In genomic region chr11:1830119-1830499, GRCh38 we compare ENCODE assay signal across 18 cellular contexts. TPM values are rescaled to one million over a fixed set of nuclear protein-coding genes. Genes with fewer than 3 reads are reported as not detected.
A peak's percentile ranks its signal among the peaks of the same experiment; 100 is the strongest.
DNase-seq lines count a peak whose midpoint lies in the region; ATAC-seq and TF ChIP-seq lines count a peak whose summit lies in the region.
"Had no signal": no experiment of that assay in that cellular context is flagged by ENCODE, and none has a peak within 500 bp of the region (broad histone marks: within the 10 kb centered on the region; RNA-seq: fewer than 3 reads in every experiment).

No MANE protein-coding gene starts in this region.

- no peaks in the 10 kb centered on the region for H3K36me3 Mint-ChIP-seq in WTC11
- H3K36me3 Mint-ChIP-seq: activated CD8-positive, alpha-beta memory T cell treated with anti-CD3 and anti-CD28 coated beads, Interleukin-2, amount 10 ng/mL, durations not matched to agents 7 days and 5 days; CD8-positive, alpha-beta memory T cell had no signal

- no peaks in the 10 kb centered on the region for H3K79me2 ChIP-seq in smooth muscle cell (ENCODE audit: low read depth)

- WGBS in esophagus squamous epithelium, 2 donors: 26 to 27% methylated on average over 9 of the region's 9 CpGs
- 41% methylated on average over 9 of the region's 9 CpGs for WGBS in smooth muscle cell (ENCODE audit: low lambda C conversion rate)
- 67 to 72% methylated on average over 4 to 9 of the region's 9 CpGs for WGBS in testis, 2 donors

- TF ChIP-seq CTCF in RWPE1 (conservative IDR thresholded peaks at IDR 0.05; ENCODE audit: low read depth) (no peak), esophagus squamous epithelium (IDR thresholded peaks at IDR 0.05) (no peak), smooth muscle cell (IDR thresholded peaks at IDR 0.05; ENCODE audit: borderline replicate concordance, insufficient read depth, poor library complexity, severe bottlenecking) (no peak), WTC11 (IDR thresholded peaks at IDR 0.05) (no peak), testis (IDR thresholded peaks at IDR 0.05) (no peak)

- H3K4me1 ChIP-seq in esophagus squamous epithelium (peaks cover 26 to 98% (median 50%) of the 10 kb centered on the region in 3 donors), smooth muscle cell (ENCODE audit: low read depth) (peaks cover 12% of the 10 kb centered on the region), testis (peaks cover 18% of the 10 kb centered on the region)

- CTCF ChIA-PET in RWPE1 (lab: Yijun Ruan, JAX): interaction anchor here (0.6 to 6.0 kb wide), 3 partner anchors 77 to 177 kb away, joined by 3 to 85 read pairs (median 3); no protein-coding TSS in a partner anchor
- CTCF ChIA-PET in WTC11 (lab: Charles Lee): interaction anchor here (0.8 to 7.8 kb wide), 4 partner anchors 137 to 320 kb away, joined by 3 to 271 read pairs (median 60); no protein-coding TSS in a partner anchor

- H3K9ac ChIP-seq in smooth muscle cell (ENCODE audit: low read depth): no peak overlapping the region

- no peaks in the 10 kb centered on the region for H3K9me3 ChIP-seq in esophagus squamous epithelium
- no peaks in the 10 kb centered on the region for H3K9me3 ChIP-seq in smooth muscle cell (replicated peaks; ENCODE audit: low read depth)
- no peaks in the 10 kb centered on the region for H3K9me3 ChIP-seq in testis

- H3K27me3 ChIP-seq in esophagus squamous epithelium (peaks cover 0 to 49% (median 0%) of the 10 kb centered on the region in 4 donors), smooth muscle cell (ENCODE audit: low read depth) (no peaks in the 10 kb centered on the region), testis (no peaks in the 10 kb centered on the region)

- peaks cover 5% of the 10 kb centered on the region for H3K27me3 Mint-ChIP-seq in WTC11 (ENCODE audit: low read depth)

- no peaks in the 10 kb centered on the region for H4K20me1 ChIP-seq in smooth muscle cell (ENCODE audit: low read depth)

- POLR2A ChIA-PET in RWPE1 (lab: Yijun Ruan, JAX; ENCODE audit: low non-redundant PET): interaction anchor here (1.0 to 2.6 kb wide), 2 partner anchors 66 to 68 kb away, joined by 3 to 7 read pairs; partner anchors contain the start of gene CTSD
- POLR2A ChIA-PET in WTC11 (lab: Charles Lee): no interaction called here

- peak overlapping the region; percentile 22 for H3K4me2 ChIP-seq in smooth muscle cell
- H3K4me2 ChIP-seq: GM23338 had no signal

- peaks cover 4% of the 10 kb centered on the region; the same call in 1 of the 2 replicates for H3K4me1 Mint-ChIP-seq in WTC11

- no peaks in the 10 kb centered on the region for H3K9me3 Mint-ChIP-seq in WTC11
- H3K9me3 Mint-ChIP-seq: CD8-positive, alpha-beta memory T cell; GM23338 had no signal

- H3K27ac ChIP-seq in RWPE1 (peak overlapping the region; percentile 97), esophagus squamous epithelium (peak overlapping the region; percentile 47 to 94 (median 76)), smooth muscle cell (ENCODE audit: low read depth) (peak overlapping the region; percentile 44), testis (no peak overlapping the region)

- no peak overlapping the region for H3K27ac Mint-ChIP-seq in WTC11
- H3K27ac Mint-ChIP-seq: activated CD8-positive, alpha-beta memory T cell treated with anti-CD3 and anti-CD28 coated beads, Interleukin-2, amount 10 ng/mL, durations not matched to agents 7 days and 5 days; CD8-positive, alpha-beta memory T cell; GM23338 had no signal

- H3K36me3 ChIP-seq in esophagus squamous epithelium (no peaks in the 10 kb centered on the region), smooth muscle cell (ENCODE audit: low read depth) (no peaks in the 10 kb centered on the region), testis (ENCODE audit: low read depth, missing control alignments) (no peaks in the 10 kb centered on the region)

- intact Hi-C loops in esophagus squamous epithelium (cut with DNase I): loop anchor here (5.0 kb wide), 2 partner anchors 68 to 138 kb away; partner anchors contain the start of gene CTSD
- intact Hi-C loops in testis (cut with DNase I; ENCODE audit: low total_unique reads): loop anchor here (5.0 to 10.0 kb wide), 3 partner anchors 138 to 325 kb away; no protein-coding TSS in a partner anchor

- no peak overlapping the region for H2AFZ ChIP-seq in smooth muscle cell (ENCODE audit: low read depth)
- H2AFZ ChIP-seq: GM23338 had no signal

- DNase-seq in H4 (ENCODE audit: low spot score): peak; percentile 70
- DNase-seq in RWPE1 (ENCODE audit: low spot score): peak; percentile 25
- no peak for DNase-seq in esophagus squamous epithelium (lab: John Stamatoyannopoulos, UW)
- DNase-seq in smooth muscle cell (lab: John Stamatoyannopoulos, UW; ENCODE audit: unreplicated experiment): no peak
- no peak for DNase-seq in stimulated activated CD4-positive, alpha-beta T cell treated with anti-CD3 and anti-CD28 coated beads, Interleukin-4, amount 100 ng/mL, for 24 hours
- DNase-seq in WTC11 (ENCODE audit: low spot score): no peak
- DNase-seq in testis: no peak
- DNase-seq: activated CD8-positive, alpha-beta memory T cell treated with anti-CD3 and anti-CD28 coated beads, Interleukin-2, amount 10 ng/mL, durations not matched to agents 7 days and 5 days; activated naive CD4-positive, alpha-beta T cell treated with anti-CD3 and anti-CD28 coated beads, Interleukin-2, amount 50 U/mL, for 16 hours; CD8-positive, alpha-beta memory T cell; cerebellar nuclear complex; NCI-H2081 treated with DMSO at 0.1 percent for 48 hours; stimulated activated CD4-positive, alpha-beta T cell treated with anti-CD3 and anti-CD28 coated beads, Interleukin-2, amount 100 ng/mL, for 48 hours had no signal

- H3F3A ChIP-seq in smooth muscle cell (ENCODE audit: low read depth): no peaks in the 10 kb centered on the region

- no peak for ATAC-seq in HG02970 (IDR thresholded peaks at IDR 0.05; ENCODE audit: low FRiP score, unreplicated experiment)
- no peak for ATAC-seq in WTC11
- ATAC-seq: activated CD8-positive, alpha-beta memory T cell treated with anti-CD3 and anti-CD28 coated beads, Interleukin-2, amount 10 ng/mL, durations not matched to agents 7 days and 5 days; GM23338 had no signal

- TF ChIP-seq POLR2A in esophagus squamous epithelium (IDR thresholded peaks at IDR 0.05): no peak
- no peak for TF ChIP-seq POLR2A in testis (IDR thresholded peaks at IDR 0.05)

- no peak overlapping the region for H3K4me3 Mint-ChIP-seq in WTC11
- H3K4me3 Mint-ChIP-seq: activated CD8-positive, alpha-beta memory T cell treated with anti-CD3 and anti-CD28 coated beads, Interleukin-2, amount 10 ng/mL, durations not matched to agents 7 days and 5 days; CD8-positive, alpha-beta memory T cell; GM23338 had no signal

- H3K4me3 ChIP-seq in esophagus squamous epithelium: no peak overlapping the region
- no peak overlapping the region for H3K4me3 ChIP-seq in smooth muscle cell
- no peak overlapping the region for H3K4me3 ChIP-seq in testis
- H3K4me3 ChIP-seq: GM23338 had no signal

TF ChIP-seq in WTC11, 78 proteins besides CTCF, POLR2A, EP300 and RAD21 (continues in another document):
- TF ChIP-seq NFYB (CRISPR knock-in tag; conservative IDR thresholded peaks at IDR 0.05; ENCODE audit: low read depth): no peak
- TF ChIP-seq E2F1 (CRISPR knock-in tag; IDR thresholded peaks at IDR 0.05): no peak
- no peak for TF ChIP-seq CDX4 (CRISPR knock-in tag; IDR thresholded peaks at IDR 0.05; ENCODE audit: borderline replicate concordance)
- no peak for TF ChIP-seq MYBL2 (CRISPR knock-in tag; IDR thresholded peaks at IDR 0.05)
- no peak for TF ChIP-seq EMX1 (CRISPR knock-in tag; IDR thresholded peaks at IDR 0.05)

RNA-seq across cellular contexts. Expression of gene SYT8, which starts 4.7 kb away (rescaled TPM):
- not detected in 2 replicates for total RNA-seq in H4 (2014; rRNA removed; shearing (Covaris generic))
- 100 to 1,000 TPM in 1 of 4 donors, 10 to 100 TPM in 3; 28.7 to 110 (median 69.3) TPM for total RNA-seq in esophagus squamous epithelium
- total RNA-seq in smooth muscle cell: 0.13 TPM in 1 of 2 replicates, not detected in the other
- 1.4 and 2.0 TPM in 2 replicates for polyA plus RNA-seq in smooth muscle cell
- total RNA-seq in WTC11 (2021): 0.37 TPM in 1 of 3 replicates, not detected in the others
- 1 to 10 TPM; 1.7 to 2.7 TPM for total RNA-seq in testis
- 0.98 TPM for polyA plus RNA-seq in testis (ENCODE audit: insufficient read depth, low read depth, low replicate concordance)
- total RNA-seq: activated CD8-positive, alpha-beta memory T cell treated with anti-CD3 and anti-CD28 coated beads, Interleukin-2, amount 10 ng/mL, durations not matched to agents 7 days and 5 days; CD8-positive, alpha-beta memory T cell; endothelial cell of umbilical vein; GM23338 had no signal
- polyA plus RNA-seq: CD8-positive, alpha-beta memory T cell; endothelial cell of umbilical vein; GM23338 had no signal

RNA-seq across cellular contexts. Expression of gene TNNI2, which starts 8.7 kb away (rescaled TPM):
- not detected in 2 replicates for total RNA-seq in H4 (2014; rRNA removed; shearing (Covaris generic))
- total RNA-seq in esophagus squamous epithelium (10 to 100 TPM in 3 of 4 donors, not detected in 1; 14.7 to 23.8 (median 15.0) TPM), smooth muscle cell (0.94 TPM in 1 of 2 replicates, not detected in the other), WTC11 (2021) (0.41 TPM in 1 of 3 replicates, not detected in the others), testis (not detected)
- polyA plus RNA-seq in smooth muscle cell (0.74 and 1.2 TPM in 2 replicates), testis (ENCODE audit: insufficient read depth, low read depth, low replicate concordance) (8.6 TPM)
- total RNA-seq: endothelial cell of umbilical vein, GM23338, kidney epithelial cell, renal cortical epithelial cell had no signal
- polyA plus RNA-seq: CD8-positive, alpha-beta memory T cell; endothelial cell of umbilical vein; GM23338 had no signal

RNA-seq across cellular contexts. Expression of gene LSP1, which starts 22.8 kb away (rescaled TPM):
- 3.3 TPM in 2 replicates for total RNA-seq in H4 (2014; rRNA removed; shearing (Covaris generic))
- total RNA-seq in esophagus squamous epithelium: 10 to 100 TPM; 23.3 to 75.9 (median 46.4) TPM
- 1.7 and 2.1 TPM in 2 replicates for total RNA-seq in smooth muscle cell
- 8.7 and 13.7 TPM in 2 replicates for polyA plus RNA-seq in smooth muscle cell
- 0.77 to 1.7 TPM (median 1.0 TPM) in 3 replicates for total RNA-seq in WTC11 (2021)
- 10 to 100 TPM; 13.0 to 19.9 TPM for total RNA-seq in testis
- 50.1 TPM for polyA plus RNA-seq in testis (ENCODE audit: insufficient read depth, low read depth, low replicate concordance)
- total RNA-seq: endothelial cell of umbilical vein, GM23338, kidney epithelial cell, renal cortical epithelial cell had no signal
- polyA plus RNA-seq: endothelial cell of umbilical vein had no signal

Comparison
In these comparisons a context has a peak if more than half of its experiments do, and no peak if none do; other contexts are left out.
1. DNase-seq: peak in H4 (single experiment) and RWPE1 (single experiment); none in esophagus squamous epithelium (single experiment), smooth muscle cell (single experiment), stimulated activated CD4-positive, alpha-beta T cell treated with anti-CD3 and anti-CD28 coated beads, Interleukin-4, amount 100 ng/mL, for 24 hours (single experiment), WTC11 (single experiment) and testis (single experiment).
2. H3K27ac ChIP-seq: peak in RWPE1 (single experiment), esophagus squamous epithelium (4 of 4) and smooth muscle cell (single experiment); none in testis (0 of 2).
3. RNA of gene SYT8, which starts 4.7 kb away (total RNA-seq): 28.7 to 110 TPM in esophagus squamous epithelium; 1.7 to 2.7 TPM in testis, 0.37 TPM in WTC11, 0.13 TPM in smooth muscle cell and not detected in H4; every median in the first group is over 4 times any median in the second.